In the genomic region with DNA sequence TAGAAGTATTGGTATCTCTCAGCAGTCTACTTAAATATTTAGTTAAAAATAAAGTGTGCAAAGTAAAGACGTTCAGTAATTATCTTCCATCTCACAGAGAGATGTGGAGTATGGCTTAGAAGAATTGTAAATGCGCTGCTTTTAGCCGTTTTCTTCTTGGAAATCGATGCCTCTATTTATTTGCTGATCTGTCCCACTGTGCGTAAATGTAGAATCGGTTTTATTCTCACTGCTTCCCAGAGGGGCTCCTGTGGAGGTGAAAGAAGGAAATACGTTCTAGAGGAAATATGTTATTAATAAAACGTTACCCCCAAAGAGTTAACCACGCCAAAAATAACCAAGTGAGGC, we compare ENCODE assay signal across 11 cellular contexts. TPM values are rescaled to one million over a fixed set of nuclear protein-coding genes. Genes with fewer than 3 reads are reported as not detected.
DNase-seq lines count a peak whose midpoint lies in the region; ATAC-seq, FAIRE-seq and TF ChIP-seq lines count a peak whose summit lies in the region.
"Had no signal": no experiment of that assay in that cellular context is flagged by ENCODE, and none has a peak within 500 bp of the region (broad histone marks: within the 10 kb centered on the region; RNA-seq: fewer than 3 reads in every experiment).

No MANE protein-coding gene starts in this region.

- H3K9me3 ChIP-seq in keratinocyte (ENCODE audit: control insufficient read depth, low read depth, low read length): no peaks in the 10 kb centered on the region
- H3K9me3 ChIP-seq in thoracic aorta: no peaks in the 10 kb centered on the region

- H3K9ac ChIP-seq in keratinocyte (ENCODE audit: control insufficient read depth, extremely low read depth, insufficient read depth, low read length): no peak overlapping the region

- TF ChIP-seq CTCF in astrocyte of the spinal cord (IDR thresholded peaks at IDR 0.05; ENCODE audit: low read depth, low read length) (no peak), keratinocyte (optimal IDR thresholded peaks at IDR 0.05 in 1 of 3, IDR thresholded peaks at IDR 0.05 in 1 of 3, conservative IDR thresholded peaks at IDR 0.05 in 1 of 3; ENCODE audit: extremely low read depth in 1 of 3, insufficient read depth in 2 of 3, low read length in 3 of 3) (no peak), thoracic aorta (IDR thresholded peaks at IDR 0.05) (no peak)

- H3K4me1 ChIP-seq in keratinocyte (ENCODE audit: control insufficient read depth, extremely low read depth, insufficient read depth, low read length) (peaks cover 27% of the 10 kb centered on the region), thoracic aorta (ENCODE audit: control insufficient read depth in 1 of 2, low read depth in 2 of 2) (peaks cover 8 to 35% of the 10 kb centered on the region in 2 donors)

- DNase-seq in activated naive CD4-positive, alpha-beta T cell treated with anti-CD3 and anti-CD28 coated beads, Interleukin-2, amount 10 ng/mL, durations not matched to agents 7 days and 5 days: no peak
- no peak for DNase-seq in activated naive CD4-positive, alpha-beta T cell treated with Interleukin-2 at 50 U/mL for 16 hours
- DNase-seq in astrocyte of the spinal cord (ENCODE audit: low read depth, low spot score): no peak
- no peak for DNase-seq in keratinocyte (ENCODE audit: low read depth, low spot score)
- no peak for DNase-seq in thoracic aorta (ENCODE audit: low spot score)
- DNase-seq: NCI-H2227 treated with DMSO at 0.1 percent for 48 hours had no signal

- H3K9me1 ChIP-seq in keratinocyte (ENCODE audit: control insufficient read depth, extremely low read depth, insufficient read depth, low read length): peaks cover 2% of the 10 kb centered on the region

- peaks cover 5% of the 10 kb centered on the region for H3K36me3 Mint-ChIP-seq in activated naive CD4-positive, alpha-beta T cell treated with anti-CD3 and anti-CD28 coated beads, Interleukin-2, amount 10 ng/mL, durations not matched to agents 7 days and 5 days

- no peaks in the 10 kb centered on the region for H3K9me3 Mint-ChIP-seq in activated naive CD4-positive, alpha-beta T cell treated with anti-CD3 and anti-CD28 coated beads, Interleukin-2, amount 10 ng/mL, durations not matched to agents 7 days and 5 days
- H3K9me3 Mint-ChIP-seq: activated naive CD4-positive, alpha-beta T cell treated with anti-CD3 and anti-CD28 coated beads, Interleukin-2, amount 50 U/mL, for 72 hours had no signal

- ATAC-seq in thoracic aorta (ENCODE audit: insufficient number of reproducible peaks, low FRiP score, low read depth) (no peak), GM19455 (IDR thresholded peaks at IDR 0.05; ENCODE audit: unreplicated experiment) (no peak), GM18511 (IDR thresholded peaks at IDR 0.05; ENCODE audit: unreplicated experiment) (no peak), GM21526 (IDR thresholded peaks at IDR 0.05; ENCODE audit: low FRiP score, unreplicated experiment) (no peak)
- ATAC-seq: activated naive CD4-positive, alpha-beta T cell treated with anti-CD3 and anti-CD28 coated beads, Interleukin-2, amount 50 U/mL, for 72 hours had no signal

- H3K36me3 ChIP-seq in keratinocyte (ENCODE audit: control insufficient read depth in 2 of 2, extremely low read depth in 1 of 2, insufficient read depth in 2 of 2, low read length in 2 of 2) (peaks cover 2% of the 10 kb centered on the region in 2 experiments), thoracic aorta (no peaks in the 10 kb centered on the region)

- no peak overlapping the region for H2AFZ ChIP-seq in keratinocyte (ENCODE audit: control insufficient read depth, low read length)

- no peak overlapping the region for H3K27ac Mint-ChIP-seq in activated naive CD4-positive, alpha-beta T cell treated with anti-CD3 and anti-CD28 coated beads, Interleukin-2, amount 10 ng/mL, durations not matched to agents 7 days and 5 days
- H3K27ac Mint-ChIP-seq: activated naive CD4-positive, alpha-beta T cell treated with anti-CD3 and anti-CD28 coated beads, Interleukin-2, amount 50 U/mL, for 72 hours had no signal

- dilution Hi-C loops in keratinocyte (cut with MboI; ENCODE audit: extremely low pct_ligation_motif_present, low sequenced_read_pairs): no loop called here

- H3K27me3 ChIP-seq in keratinocyte (ENCODE audit: control insufficient read depth, extremely low read depth, insufficient read depth, low read length) (no peaks in the 10 kb centered on the region), thoracic aorta (replicated peaks; ENCODE audit: insufficient read depth) (no peaks in the 10 kb centered on the region)

- H3K4me1 Mint-ChIP-seq in activated naive CD4-positive, alpha-beta T cell treated with anti-CD3 and anti-CD28 coated beads, Interleukin-2, amount 10 ng/mL, durations not matched to agents 7 days and 5 days: peaks cover 27% of the 10 kb centered on the region

- peak overlapping the region; percentile 92 for H3K4me2 ChIP-seq in keratinocyte (ENCODE audit: control insufficient read depth, extremely low read depth, insufficient read depth, low read depth, low read length)

- H3K4me3 Mint-ChIP-seq in activated naive CD4-positive, alpha-beta T cell treated with anti-CD3 and anti-CD28 coated beads, Interleukin-2, amount 10 ng/mL, durations not matched to agents 7 days and 5 days: peak overlapping the region; percentile 68

- CTCF ChIA-PET in activated naive CD4-positive, alpha-beta T cell treated with anti-CD3 and anti-CD28 coated beads, Interleukin-2, amount 10 ng/mL, durations not matched to agents 7 days and 5 days (lab: Charles Lee): no interaction called here

- in situ Hi-C loops in astrocyte of the spinal cord (cut with HindIII; ENCODE audit: low sequenced_read_pairs): no loop called here

- peaks cover 36% of the 10 kb centered on the region for H3K79me2 ChIP-seq in keratinocyte (ENCODE audit: control insufficient read depth, insufficient read depth, low read length)

- no peak for FAIRE-seq in keratinocyte (lab: Jason Lieb, UNC)

- peaks cover 68% of the 10 kb centered on the region for H3K27me3 Mint-ChIP-seq in activated naive CD4-positive, alpha-beta T cell treated with anti-CD3 and anti-CD28 coated beads, Interleukin-2, amount 10 ng/mL, durations not matched to agents 7 days and 5 days

- H3K4me3 ChIP-seq in astrocyte of the spinal cord (ENCODE audit: low read depth, low read length): peak overlapping the region; percentile 79
- peak overlapping the region; percentile 68 to 76 (median 76) for H3K4me3 ChIP-seq in keratinocyte (ENCODE audit: control insufficient read depth in 2 of 3, extremely low read depth in 1 of 3, insufficient read depth in 2 of 3, low read depth in 1 of 3, low read length in 3 of 3)
- peak overlapping the region; percentile 89 for H3K4me3 ChIP-seq in thoracic aorta

- no peaks in the 10 kb centered on the region for H4K20me1 ChIP-seq in keratinocyte (ENCODE audit: control insufficient read depth, extremely low read depth, insufficient read depth, low read length)

- H3K27ac ChIP-seq in keratinocyte (ENCODE audit: control insufficient read depth, insufficient read depth, low read length) (no peak overlapping the region), thoracic aorta (peak overlapping the region; percentile 7 to 14)
- H3K27ac ChIP-seq: VCaP had no signal

RNA-seq across cellular contexts. Expression of a gene that starts 1.9 kb away (rescaled TPM):
- polyA plus RNA-seq in keratinocyte: 14.9 to 24.0 TPM (median 17.7 TPM) in 3 replicates
- 47.5 TPM for polyA plus RNA-seq in keratinocyte (2011; ENCODE audit: low read depth)
- polyA plus RNA-seq in keratinocyte (2011; cell fraction: cytosol; rRNA removed): 32.0 and 43.6 TPM in 2 replicates
- polyA plus RNA-seq in keratinocyte (2011; cell fraction: nucleus; rRNA removed): 56.1 and 69.6 TPM in 2 replicates
- 31.1 and 41.1 TPM in 2 replicates for polyA plus RNA-seq in keratinocyte (2012; ENCODE audit: low replicate concordance)
- polyA minus RNA-seq in keratinocyte: 35.9 to 47.4 TPM (median 37.5 TPM) in 3 replicates
- polyA minus RNA-seq in keratinocyte (2011; cell fraction: cytosol; rRNA and poly(A)+ RNA removed): 43.9 TPM
- polyA minus RNA-seq in keratinocyte (2011; cell fraction: nucleus; rRNA and poly(A)+ RNA removed): 35.5 and 64.7 TPM in 2 replicates
- 10 to 100 TPM; 29.2 to 50.8 TPM for total RNA-seq in thoracic aorta
